ENCODE assay signal across 9 cellular contexts in the genomic region with DNA sequence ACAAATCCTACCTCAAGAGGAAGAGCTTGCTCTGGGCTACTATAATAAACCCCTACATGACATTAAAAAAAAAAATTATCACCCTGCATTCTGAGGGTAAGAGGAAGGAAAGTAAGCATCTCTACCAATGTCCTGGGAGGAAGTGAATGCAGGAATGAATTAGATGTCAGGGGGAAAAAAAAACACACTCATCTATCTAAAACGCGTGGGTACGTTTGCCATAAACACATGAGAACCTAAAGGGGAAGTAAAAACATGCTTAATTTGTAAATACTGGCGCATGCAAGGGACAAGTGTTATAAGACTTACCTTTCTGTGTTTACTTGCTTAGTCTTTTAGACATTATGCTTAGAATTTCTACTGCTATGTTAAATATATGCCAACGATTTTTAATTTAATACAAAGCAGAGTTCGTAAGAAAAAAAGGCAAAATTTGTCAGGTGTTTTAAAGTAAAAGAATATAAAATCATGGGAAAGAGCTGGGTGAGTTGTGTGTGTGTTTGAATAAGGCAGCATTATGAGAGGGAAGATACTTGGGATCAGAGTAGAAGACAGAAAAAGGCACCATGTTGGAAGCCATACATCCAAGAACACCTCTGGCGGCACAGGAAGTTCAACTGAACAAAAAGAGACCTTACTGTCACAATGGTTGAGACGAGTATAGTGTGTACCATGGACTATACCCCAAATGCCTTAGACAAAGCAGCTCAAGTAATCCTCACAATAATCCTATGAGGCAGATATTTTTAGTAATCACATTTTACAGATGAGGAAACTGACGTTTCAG. TPM values are rescaled to one million over a fixed set of nuclear protein-coding genes. Genes with fewer than 3 reads are reported as not detected.
A peak's percentile ranks its signal among the peaks of the same experiment; 100 is the strongest.
DNase-seq lines count a peak whose midpoint lies in the region; ATAC-seq and TF ChIP-seq lines count a peak whose summit lies in the region.
"Had no signal": no experiment of that assay in that cellular context is flagged by ENCODE, and none has a peak within 500 bp of the region (broad histone marks: within the 10 kb centered on the region; RNA-seq: fewer than 3 reads in every experiment).

No MANE protein-coding gene starts in this region.

- no peak overlapping the region for H4K91ac ChIP-seq in mesenchymal stem cell (ENCODE audit: low read length)

- H3K36me3 Mint-ChIP-seq in CD4-positive, alpha-beta memory T cell, result peaks cover 0 to 3% of the 10 kb centered on the region in 2 donors
- no peaks in the 10 kb centered on the region for H3K36me3 Mint-ChIP-seq in WTC11

- CTCF ChIA-PET in CD4-positive, alpha-beta memory T cell (lab: Charles Lee; ENCODE audit: partially characterized antibody), result interaction anchor here (2.1 to 2.5 kb wide), 2 partner anchors 54 to 59 kb away, joined by 9 to 11 read pairs; partner anchors contain the start of genes GSTZ1 and POMT2
- CTCF ChIA-PET in WTC11 (lab: Charles Lee), result no interaction called here

- H3K9ac ChIP-seq in mesenchymal stem cell (ENCODE audit: low read length), result peak overlapping the region; percentile 94

- no peak for TF ChIP-seq CTCF in WTC11 (IDR thresholded peaks at IDR 0.05)

- H3K9me3 Mint-ChIP-seq in CD4-positive, alpha-beta memory T cell, result no peaks in the 10 kb centered on the region
- H3K9me3 Mint-ChIP-seq in WTC11, result no peaks in the 10 kb centered on the region
- H3K9me3 Mint-ChIP-seq: central memory CD8-positive, alpha-beta T cell had no signal

- peak overlapping the region in 6 of 7 donors; percentile 49 to 95 (median 88) for H3K27ac Mint-ChIP-seq in CD4-positive, alpha-beta memory T cell
- H3K27ac Mint-ChIP-seq in WTC11, result no peak overlapping the region

- H3K27ac ChIP-seq in CD4-positive, alpha-beta memory T cell (ENCODE audit: low read depth, low read length), result peak overlapping the region; percentile 74
- H3K27ac ChIP-seq in mesenchymal stem cell (ENCODE audit: low read length, poor library complexity, severe bottlenecking), result no peak overlapping the region

- ATAC-seq in WTC11 (no peak), GM21526 (IDR thresholded peaks at IDR 0.05; ENCODE audit: low FRiP score, unreplicated experiment) (no peak), HG03439 (IDR thresholded peaks at IDR 0.05; ENCODE audit: unreplicated experiment) (no peak), HG02852 (IDR thresholded peaks at IDR 0.05; ENCODE audit: unreplicated experiment) (no peak), HG03135 (IDR thresholded peaks at IDR 0.05; ENCODE audit: unreplicated experiment) (no peak)

- WGBS in mesenchymal stem cell, result 93% methylated on average over 8 of the region's 9 CpGs

- H2BK120ac ChIP-seq in mesenchymal stem cell (ENCODE audit: low read depth, low read length), result no peak overlapping the region

- no peak overlapping the region for H3K18ac ChIP-seq in mesenchymal stem cell (ENCODE audit: low read depth in 1 of 2, low read length in 2 of 2)

- H2BK5ac ChIP-seq in mesenchymal stem cell (ENCODE audit: low read depth, low read length, poor library complexity, severe bottlenecking), result no peak overlapping the region

- H2BK12ac ChIP-seq in mesenchymal stem cell (ENCODE audit: low read length in 2 of 2), result no peak overlapping the region

- no peaks in the 10 kb centered on the region for H3K9me3 ChIP-seq in CD4-positive, alpha-beta memory T cell (ENCODE audit: control insufficient read depth in 1 of 2, low read length in 2 of 2)
- H3K9me3 ChIP-seq in HAP-1 (no peaks in the 10 kb centered on the region), mesenchymal stem cell (ENCODE audit: control insufficient read depth, low read length) (no peaks in the 10 kb centered on the region)

- no peaks in the 10 kb centered on the region for H3K36me3 ChIP-seq in CD4-positive, alpha-beta memory T cell (ENCODE audit: insufficient read depth, low read length)
- H3K36me3 ChIP-seq in HAP-1 (replicated peaks) (no peaks in the 10 kb centered on the region), mesenchymal stem cell (ENCODE audit: control insufficient read depth in 1 of 2, insufficient read depth in 2 of 2, low read depth in 1 of 2, low read length in 2 of 2) (no peaks in the 10 kb centered on the region)

- no peak overlapping the region for H3K4ac ChIP-seq in mesenchymal stem cell (ENCODE audit: low read depth in 1 of 2, low read length in 2 of 2)

- peaks cover 33 to 49% (median 42%) of the 10 kb centered on the region in 4 donors for H3K4me1 Mint-ChIP-seq in CD4-positive, alpha-beta memory T cell
- H3K4me1 Mint-ChIP-seq in WTC11, result peaks cover 9% of the 10 kb centered on the region

- intact Hi-C loops in CD4-positive, alpha-beta memory T cell (cut with micrococcal nuclease), result loop anchor here (5.0 to 10.0 kb wide), 3 partner anchors 239 to 563 kb away; partner anchors contain the start of genes ALKBH1, ANGEL1, SLIRP and SPTLC2

- H2AK5ac ChIP-seq in mesenchymal stem cell (ENCODE audit: low read length, severe bottlenecking), result no peak overlapping the region

- H3K23ac ChIP-seq in mesenchymal stem cell (ENCODE audit: low read length in 2 of 2), result no peak overlapping the region

- H3K4me1 ChIP-seq in CD4-positive, alpha-beta memory T cell (ENCODE audit: insufficient read depth, low read length), result peaks cover 54% of the 10 kb centered on the region
- peaks cover 24% of the 10 kb centered on the region for H3K4me1 ChIP-seq in HAP-1
- peaks cover 6% of the 10 kb centered on the region for H3K4me1 ChIP-seq in mesenchymal stem cell (ENCODE audit: control insufficient read depth, insufficient read depth, low read depth, low read length)

- H4K8ac ChIP-seq in mesenchymal stem cell (ENCODE audit: low read length), result no peak overlapping the region

- H3K14ac ChIP-seq in mesenchymal stem cell (ENCODE audit: low read length in 2 of 2), result no peak overlapping the region

- H3K4me3 Mint-ChIP-seq in CD4-positive, alpha-beta memory T cell, result peak overlapping the region; percentile 85 to 94 (median 90)
- peak overlapping the region; percentile 85 for H3K4me3 Mint-ChIP-seq in WTC11
- H3K4me3 Mint-ChIP-seq: central memory CD8-positive, alpha-beta T cell had no signal

- H3K27me3 Mint-ChIP-seq in CD4-positive, alpha-beta memory T cell, result no peaks in the 10 kb centered on the region
- no peaks in the 10 kb centered on the region for H3K27me3 Mint-ChIP-seq in WTC11 (ENCODE audit: low read depth)
- H3K27me3 Mint-ChIP-seq: central memory CD8-positive, alpha-beta T cell had no signal

- no peaks in the 10 kb centered on the region for H3K27me3 ChIP-seq in CD4-positive, alpha-beta memory T cell (ENCODE audit: insufficient read depth, low read length)
- H3K27me3 ChIP-seq in HAP-1 (ENCODE audit: low read depth) (no peaks in the 10 kb centered on the region; the same call in 1 of the 2 replicates), mesenchymal stem cell (ENCODE audit: control insufficient read depth in 1 of 2, insufficient read depth in 1 of 2, low read length in 2 of 2) (no peaks in the 10 kb centered on the region)

- in situ Hi-C loops in HAP-1 (cut with MboI; ENCODE audit: low sequenced_read_pairs), result no loop called here

- no peak for DNase-seq in CD4-positive, alpha-beta memory T cell
- DNase-seq in HAP-1 (ENCODE audit: low spot score in 2 of 2) (no peak), WTC11 (ENCODE audit: low spot score) (no peak), mesenchymal stem cell (no peak)

- no peak overlapping the region for H2AFZ ChIP-seq in mesenchymal stem cell (ENCODE audit: low read depth, low read length)

- H2BK15ac ChIP-seq in mesenchymal stem cell (ENCODE audit: low read depth, poor library complexity, severe bottlenecking), result no peak overlapping the region

- H3K79me1 ChIP-seq in mesenchymal stem cell (replicated peaks; ENCODE audit: low read length, poor library complexity, severe bottlenecking), result peaks cover 12% of the 10 kb centered on the region

- peak overlapping the region in 1 of 2 donors; percentile 97 for H3K4me3 ChIP-seq in CD4-positive, alpha-beta memory T cell (ENCODE audit: low read length in 2 of 2)
- H3K4me3 ChIP-seq in HAP-1 (peak overlapping the region; percentile 95), mesenchymal stem cell (ENCODE audit: insufficient read depth in 1 of 2, low read depth in 1 of 2, low read length in 2 of 2) (peak overlapping the region in 1 of 2 experiments; percentile 88)

- POLR2A ChIA-PET in CD4-positive, alpha-beta memory T cell (lab: Charles Lee; ENCODE audit: partially characterized antibody), result interaction anchor here (0.9 kb wide), 1 partner anchor 13 kb away, joined by 3 read pairs; no protein-coding TSS in a partner anchor
- POLR2A ChIA-PET in WTC11 (lab: Charles Lee), result no interaction called here

- H3K4me2 ChIP-seq in mesenchymal stem cell (ENCODE audit: low read length, poor library complexity, severe bottlenecking), result no peak overlapping the region

RNA-seq across cellular contexts. Expression of gene TMED8, which starts 1.5 kb away (rescaled TPM):
- 1 to 10 TPM; 8.3 to 8.6 TPM for total RNA-seq in CD4-positive, alpha-beta memory T cell
- polyA plus RNA-seq in CD4-positive, alpha-beta memory T cell, result 1 to 10 TPM; 2.5 to 3.5 TPM
- total RNA-seq in WTC11 (2021), result 12.8 to 14.2 TPM (median 13.4 TPM) in 3 replicates
- polyA plus RNA-seq in mesenchymal stem cell (2013, experiment 1 of 2), result 2.0 TPM
- polyA plus RNA-seq in mesenchymal stem cell (2013, experiment 2 of 2), result 1.9 TPM

RNA-seq across cellular contexts. Expression of gene SAMD15, which starts 1.8 kb away (rescaled TPM):
- under 1 TPM; 0.11 to 0.38 TPM for total RNA-seq in CD4-positive, alpha-beta memory T cell
- not detected for polyA plus RNA-seq in CD4-positive, alpha-beta memory T cell
- total RNA-seq in WTC11 (2021), result 0.27 to 0.42 TPM (median 0.30 TPM) in 3 replicates
- 0.32 TPM for polyA plus RNA-seq in mesenchymal stem cell (2013, experiment 1 of 2)
- polyA plus RNA-seq in mesenchymal stem cell (2013, experiment 2 of 2), result 0.16 TPM

RNA-seq across cellular contexts. Expression of gene NOXRED1, which starts 48.0 kb away (rescaled TPM):
- 1 to 10 TPM; 1.1 TPM for total RNA-seq in CD4-positive, alpha-beta memory T cell
- polyA plus RNA-seq in CD4-positive, alpha-beta memory T cell, result not detected
- total RNA-seq in WTC11 (2021), result 0.11 to 0.44 TPM (median 0.20 TPM) in 3 replicates
- 0.04 TPM for polyA plus RNA-seq in mesenchymal stem cell (2013, experiment 1 of 2)
- polyA plus RNA-seq in mesenchymal stem cell (2013, experiment 2 of 2), result not detected

RNA-seq across cellular contexts. Expression of gene GSTZ1, which starts 54.5 kb away (rescaled TPM):
- total RNA-seq in CD4-positive, alpha-beta memory T cell, result 10 to 100 TPM; 10.5 to 11.8 TPM
- polyA plus RNA-seq in CD4-positive, alpha-beta memory T cell, result 1 to 10 TPM; 5.2 to 6.4 TPM
- total RNA-seq in WTC11 (2021), result 35.6 to 40.2 TPM (median 38.2 TPM) in 3 replicates
- 5.6 TPM for polyA plus RNA-seq in mesenchymal stem cell (2013, experiment 1 of 2)
- polyA plus RNA-seq in mesenchymal stem cell (2013, experiment 2 of 2), result 6.2 TPM

RNA-seq across cellular contexts. Expression of gene POMT2, which starts 54.7 kb away (rescaled TPM):
- total RNA-seq in CD4-positive, alpha-beta memory T cell, result 10 to 100 TPM; 13.2 to 15.2 TPM
- 1 to 10 TPM in 1 of 2 donors, under 1 TPM in 1; 0.86 to 1.1 TPM for polyA plus RNA-seq in CD4-positive, alpha-beta memory T cell
- 31.3 to 38.7 TPM (median 35.2 TPM) in 3 replicates for total RNA-seq in WTC11 (2021)
- 15.7 TPM for polyA plus RNA-seq in mesenchymal stem cell (2013, experiment 1 of 2)
- polyA plus RNA-seq in mesenchymal stem cell (2013, experiment 2 of 2), result 16.1 TPM
